In the genomic region with DNA sequence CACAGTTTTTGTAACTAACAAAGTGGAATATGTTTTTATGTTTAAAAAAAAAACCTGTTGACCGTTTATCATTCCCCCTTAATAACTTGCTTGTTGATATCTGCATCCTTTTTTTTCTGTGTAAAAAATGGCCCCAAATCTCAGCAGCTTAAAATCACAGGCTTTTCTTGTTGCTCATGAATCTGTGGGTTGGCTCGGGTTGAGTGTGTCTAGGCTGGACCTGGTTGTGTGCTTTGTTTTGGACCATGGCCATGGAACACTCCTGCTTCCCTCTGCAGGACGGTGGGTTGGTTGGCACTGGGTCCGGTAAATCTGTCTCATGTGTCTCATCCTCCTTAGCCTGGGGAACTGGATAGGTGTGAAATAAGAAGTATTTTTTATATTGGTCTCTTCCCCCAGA, we compare ENCODE assay signal across 20 cellular contexts.
DNase-seq lines count a peak whose midpoint lies in the region; ATAC-seq and TF ChIP-seq lines count a peak whose summit lies in the region.
"Had no signal": no experiment of that assay in that cellular context is flagged by ENCODE, and none has a peak within 500 bp of the region (broad histone marks: within the 10 kb centered on the region; RNA-seq: fewer than 3 reads in every experiment).

No MANE protein-coding gene starts in this region.

- H3K27ac ChIP-seq in right lobe of liver = peak overlapping the region; percentile 37 to 87 (median 85)
- H3K27ac ChIP-seq in neural progenitor cell = no peak overlapping the region

- no peaks in the 10 kb centered on the region for H3K36me3 ChIP-seq in right lobe of liver
- H3K36me3 ChIP-seq in neural progenitor cell = no peaks in the 10 kb centered on the region
- H3K36me3 ChIP-seq: BE2C had no signal

- H3K27me3 ChIP-seq in right lobe of liver = no peaks in the 10 kb centered on the region
- no peaks in the 10 kb centered on the region for H3K27me3 ChIP-seq in neural progenitor cell
- H3K27me3 ChIP-seq: BE2C had no signal

- H3K27me3 Mint-ChIP-seq in neural progenitor cell (ENCODE audit: insufficient read depth, low read depth) = no peaks in the 10 kb centered on the region
- H3K27me3 Mint-ChIP-seq: CD4-positive, CD25-positive, alpha-beta regulatory T cell; CD8-positive, alpha-beta memory T cell had no signal

- no peak for TF ChIP-seq POLR2A in right lobe of liver (IDR thresholded peaks at IDR 0.05)

- ATAC-seq in right lobe of liver = peak; percentile 95 to 98 (median 96)
- ATAC-seq in GM18520 (IDR thresholded peaks at IDR 0.05; ENCODE audit: unreplicated experiment) = no peak
- ATAC-seq: K562 had no signal

- H3F3A ChIP-seq in neural progenitor cell (ENCODE audit: low read depth) = no peaks in the 10 kb centered on the region

- H3K9me3 ChIP-seq in right lobe of liver (no peaks in the 10 kb centered on the region), neural progenitor cell (ENCODE audit: low read depth) (no peaks in the 10 kb centered on the region)
- H3K9me3 ChIP-seq: BE2C had no signal

- intact Hi-C loops in right lobe of liver (cut with DNase I) = no loop called here

- 5% methylated on average over 4 of the region's 4 CpGs for WGBS in right lobe of liver (ENCODE audit: insufficient coverage, low coverage, low lambda C conversion rate, missing lambda C conversion rate)

- no peak overlapping the region for H2AFZ ChIP-seq in neural progenitor cell (replicated peaks)

- no peaks in the 10 kb centered on the region for H3K9me3 Mint-ChIP-seq in neural progenitor cell

- no peak overlapping the region for H3K4me2 ChIP-seq in neural progenitor cell

- no peaks in the 10 kb centered on the region for H3K79me2 ChIP-seq in neural progenitor cell (ENCODE audit: low read depth)

- H3K4me3 Mint-ChIP-seq in neural progenitor cell = no peak overlapping the region
- H3K4me3 Mint-ChIP-seq: CD8-positive, alpha-beta memory T cell; H9 had no signal

- H3K27ac Mint-ChIP-seq in neural progenitor cell = no peak overlapping the region
- H3K27ac Mint-ChIP-seq: CD4-positive, CD25-positive, alpha-beta regulatory T cell; CD8-positive, alpha-beta memory T cell; H9 had no signal

- DNase-seq in HT1080 (ENCODE audit: low read depth) (peak; percentile 36), NCI-H446 treated with DMSO at 0.1 percent for 48 hours (lab: John Stamatoyannopoulos, UW) (peak; percentile 6), cerebellum (ENCODE audit: low spot score) (peak; percentile 51), right lobe of liver (peak; percentile 65 to 89 (median 75)), NCI-H1930 (lab: John Stamatoyannopoulos, UW) (no peak), neural progenitor cell (ENCODE audit: low spot score) (no peak)
- DNase-seq: ACHN; BE2C; C1 segment of cervical spinal cord; CD4-positive, CD25-positive, alpha-beta regulatory T cell; CD8-positive, alpha-beta memory T cell; COR-L47; DMS 273 treated with DMSO at 0.1 percent for 48 hours; DMS53; DND-41; EL; H9; IMR-90 had no signal

- H3K4me1 ChIP-seq in right lobe of liver = peaks cover 0 to 22% (median 8%) of the 10 kb centered on the region in 4 donors
- H3K4me1 ChIP-seq in neural progenitor cell = no peaks in the 10 kb centered on the region
- H3K4me1 ChIP-seq: BE2C had no signal

- H3K9ac ChIP-seq in neural progenitor cell = no peak overlapping the region

- H4K20me1 ChIP-seq in neural progenitor cell (ENCODE audit: low read depth) = no peaks in the 10 kb centered on the region

- H3K4me1 Mint-ChIP-seq in neural progenitor cell = no peaks in the 10 kb centered on the region
- H3K4me1 Mint-ChIP-seq: CD4-positive, CD25-positive, alpha-beta regulatory T cell; CD8-positive, alpha-beta memory T cell had no signal

- no peak overlapping the region for H3K4me3 ChIP-seq in right lobe of liver
- H3K4me3 ChIP-seq in neural progenitor cell = no peak overlapping the region
- H3K4me3 ChIP-seq: K562 had no signal

- H3K36me3 Mint-ChIP-seq in neural progenitor cell = no peaks in the 10 kb centered on the region
- H3K36me3 Mint-ChIP-seq: CD4-positive, CD25-positive, alpha-beta regulatory T cell; CD8-positive, alpha-beta memory T cell had no signal

- TF ChIP-seq CTCF in right lobe of liver (IDR thresholded peaks at IDR 0.05) = peak in 2 of 4 donors; percentile 13 to 18
- no peak for TF ChIP-seq CTCF in neural progenitor cell (IDR thresholded peaks at IDR 0.05)

Comparison
In these comparisons a context has a peak if more than half of its experiments do, and no peak if none do; other contexts are left out.
1. DNase-seq: peak in HT1080 (single experiment), NCI-H446 treated with DMSO at 0.1 percent for 48 hours (single experiment), cerebellum (single experiment) and right lobe of liver (3 of 3); none in NCI-H1930 (0 of 2) and neural progenitor cell (single experiment).